Comparison of ENCODE assay signal across 2 cellular contexts in genomic region chr11:76628408-76628947, GRCh38.
TF ChIP-seq lines count a peak whose summit lies in the region.

No MANE protein-coding gene starts in this region.

TF ChIP-seq in liver, 16 proteins besides CTCF, POLR2A, EP300 and RAD21:
- no peak for TF ChIP-seq TAF1 (conservative IDR thresholded peaks at IDR 0.05)
- TF ChIP-seq FOXA2 (IDR thresholded peaks at IDR 0.05) = no peak
- TF ChIP-seq NR2F2 (IDR thresholded peaks at IDR 0.05) = no peak
- no peak for TF ChIP-seq REST (IDR thresholded peaks at IDR 0.05)
- TF ChIP-seq GABPA (IDR thresholded peaks at IDR 0.05 in 1 of 2, conservative IDR thresholded peaks at IDR 0.05 in 1 of 2) = no peak
- no peak for TF ChIP-seq JUND (IDR thresholded peaks at IDR 0.05)
- TF ChIP-seq HNF4A (conservative IDR thresholded peaks at IDR 0.05) = no peak
- TF ChIP-seq FOXA1 (IDR thresholded peaks at IDR 0.05) = no peak
- TF ChIP-seq, protein P1, sequence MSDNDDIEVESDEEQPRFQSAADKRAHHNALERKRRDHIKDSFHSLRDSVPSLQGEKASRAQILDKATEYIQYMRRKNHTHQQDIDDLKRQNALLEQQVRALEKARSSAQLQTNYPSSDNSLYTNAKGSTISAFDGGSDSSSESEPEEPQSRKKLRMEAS (IDR thresholded peaks at IDR 0.05) = no peak
- no peak for TF ChIP-seq HNF4G (IDR thresholded peaks at IDR 0.05)
- TF ChIP-seq SP1 (IDR thresholded peaks at IDR 0.05) = no peak

TF ChIP-seq in HepG2, 621 proteins besides CTCF, POLR2A, EP300 and RAD21:
- TF ChIP-seq GLI4 (CRISPR knock-in tag; IDR thresholded peaks at IDR 0.05; ENCODE audit: borderline replicate concordance) (no peak), ZBTB39 (CRISPR knock-in tag; IDR thresholded peaks at IDR 0.05) (no peak), KLF16 (CRISPR knock-in tag; IDR thresholded peaks at IDR 0.05) (no peak), FOXC1 (CRISPR knock-in tag; IDR thresholded peaks at IDR 0.05; ENCODE audit: borderline replicate concordance) (no peak), NCOR1 (IDR thresholded peaks at IDR 0.05; ENCODE audit: borderline replicate concordance, low read length) (no peak), ZNF761 (CRISPR knock-in tag; conservative IDR thresholded peaks at IDR 0.05) (no peak), PPARG (CRISPR knock-in tag; conservative IDR thresholded peaks at IDR 0.05) (no peak), NFAT5 (CRISPR knock-in tag; IDR thresholded peaks at IDR 0.05) (no peak), SIN3B (IDR thresholded peaks at IDR 0.05; ENCODE audit: low read length) (no peak), GTF3A (CRISPR knock-in tag; conservative IDR thresholded peaks at IDR 0.05) (no peak), ZNF678 (CRISPR knock-in tag; IDR thresholded peaks at IDR 0.05) (no peak), ZNF430 (CRISPR knock-in tag; IDR thresholded peaks at IDR 0.05) (no peak), TMF1 (CRISPR knock-in tag; IDR thresholded peaks at IDR 0.05; ENCODE audit: low read depth) (no peak), KMT2A (CRISPR knock-in tag; IDR thresholded peaks at IDR 0.05) (no peak), ZNF788 (CRISPR knock-in tag; IDR thresholded peaks at IDR 0.05; ENCODE audit: borderline replicate concordance) (no peak), GLMP (CRISPR knock-in tag; IDR thresholded peaks at IDR 0.05; ENCODE audit: borderline replicate concordance) (no peak), ZNF207 (IDR thresholded peaks at IDR 0.05; ENCODE audit: borderline replicate concordance) (no peak)
- TF ChIP-seq, protein P2, sequence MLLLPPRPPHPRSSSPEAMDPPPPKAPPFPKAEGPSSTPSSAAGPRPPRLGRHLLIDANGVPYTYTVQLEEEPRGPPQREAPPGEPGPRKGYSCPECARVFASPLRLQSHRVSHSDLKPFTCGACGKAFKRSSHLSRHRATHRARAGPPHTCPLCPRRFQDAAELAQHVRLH (CRISPR knock-in tag; IDR thresholded peaks at IDR 0.05; ENCODE audit: borderline replicate concordance, low read depth) = no peak
- TF ChIP-seq, protein P3, sequence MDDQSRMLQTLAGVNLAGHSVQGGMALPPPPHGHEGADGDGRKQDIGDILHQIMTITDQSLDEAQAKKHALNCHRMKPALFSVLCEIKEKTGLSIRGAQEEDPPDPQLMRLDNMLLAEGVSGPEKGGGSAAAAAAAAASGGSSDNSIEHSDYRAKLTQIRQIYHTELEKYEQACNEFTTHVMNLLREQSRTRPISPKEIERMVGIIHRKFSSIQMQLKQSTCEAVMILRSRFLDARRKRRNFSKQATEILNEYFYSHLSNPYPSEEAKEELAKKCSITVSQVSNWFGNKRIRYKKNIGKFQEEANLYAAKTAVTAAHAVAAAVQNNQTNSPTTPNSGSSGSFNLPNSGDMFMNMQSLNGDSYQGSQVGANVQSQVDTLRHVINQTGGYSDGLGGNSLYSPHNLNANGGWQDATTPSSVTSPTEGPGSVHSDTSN (CRISPR knock-in tag; IDR thresholded peaks at IDR 0.05; ENCODE audit: borderline replicate concordance) = no peak
